Comparison of ENCODE assay signal across 16 cellular contexts in genomic region chr22:42887523-42888507, GRCh38. TPM values are rescaled to one million over a fixed set of nuclear protein-coding genes. Genes with fewer than 3 reads are reported as not detected.
DNase-seq lines count a peak whose midpoint lies in the region; ATAC-seq and TF ChIP-seq lines count a peak whose summit lies in the region.
"Had no signal": no experiment of that assay in that cellular context is flagged by ENCODE, and none has a peak within 500 bp of the region (broad histone marks: within the 10 kb centered on the region; RNA-seq: fewer than 3 reads in every experiment).

No MANE protein-coding gene starts in this region.

- H3K4me3 Mint-ChIP-seq in activated naive CD8-positive, alpha-beta T cell treated with anti-CD3 and anti-CD28 coated beads, Interleukin-2, amount 10 ng/mL, durations not matched to agents 7 days and 5 days, result no peak overlapping the region
- no peak overlapping the region for H3K4me3 Mint-ChIP-seq in activated naive CD8-positive, alpha-beta T cell treated with anti-CD3 and anti-CD28 coated beads, Interleukin-2, amount 50 U/mL, for 24 hours
- H3K4me3 Mint-ChIP-seq in mesothelial cell of epicardium, result no peak overlapping the region
- H3K4me3 Mint-ChIP-seq: activated T-cell treated with anti-CD3 and anti-CD28 coated beads, Interleukin-2, amount 50 U/mL, for 72 hours had no signal

- H3K36me3 Mint-ChIP-seq in activated naive CD8-positive, alpha-beta T cell treated with anti-CD3 and anti-CD28 coated beads, Interleukin-2, amount 10 ng/mL, durations not matched to agents 7 days and 5 days, result peaks cover 9% of the 10 kb centered on the region
- H3K36me3 Mint-ChIP-seq in activated naive CD8-positive, alpha-beta T cell treated with anti-CD3 and anti-CD28 coated beads, Interleukin-2, amount 50 U/mL, for 24 hours (ENCODE audit: low read depth), result peaks cover 5% of the 10 kb centered on the region
- peaks cover 27% of the 10 kb centered on the region for H3K36me3 Mint-ChIP-seq in mesothelial cell of epicardium

- H3K9me3 ChIP-seq in body of pancreas (no peaks in the 10 kb centered on the region), upper lobe of left lung (no peaks in the 10 kb centered on the region)

- H3K27me3 ChIP-seq in body of pancreas (no peaks in the 10 kb centered on the region), upper lobe of left lung (no peaks in the 10 kb centered on the region)

- 29 to 31% methylated on average over 13 to 14 of the region's 14 CpGs for WGBS in body of pancreas, 2 donors
- 68 to 78% methylated on average over 13 to 14 of the region's 14 CpGs for WGBS in upper lobe of left lung, 2 donors

- H3K27ac ChIP-seq in body of pancreas (peak overlapping the region; percentile 92 to 96 (median 94)), upper lobe of left lung (peak overlapping the region; percentile 50 to 67 (median 64))
- H3K27ac ChIP-seq: parathyroid adenoma, SK-N-MC had no signal

- no peaks in the 10 kb centered on the region for H3K9me3 Mint-ChIP-seq in activated naive CD8-positive, alpha-beta T cell treated with anti-CD3 and anti-CD28 coated beads, Interleukin-2, amount 10 ng/mL, durations not matched to agents 7 days and 5 days
- no peaks in the 10 kb centered on the region for H3K9me3 Mint-ChIP-seq in activated naive CD8-positive, alpha-beta T cell treated with anti-CD3 and anti-CD28 coated beads, Interleukin-2, amount 50 U/mL, for 24 hours
- H3K9me3 Mint-ChIP-seq in mesothelial cell of epicardium, result no peaks in the 10 kb centered on the region
- H3K9me3 Mint-ChIP-seq: activated T-cell treated with anti-CD3 and anti-CD28 coated beads, Interleukin-2, amount 50 U/mL, for 72 hours had no signal

- H3K4me1 Mint-ChIP-seq in activated naive CD8-positive, alpha-beta T cell treated with anti-CD3 and anti-CD28 coated beads, Interleukin-2, amount 10 ng/mL, durations not matched to agents 7 days and 5 days, result peaks cover 29% of the 10 kb centered on the region
- peaks cover 10% of the 10 kb centered on the region for H3K4me1 Mint-ChIP-seq in activated naive CD8-positive, alpha-beta T cell treated with anti-CD3 and anti-CD28 coated beads, Interleukin-2, amount 50 U/mL, for 24 hours
- no peaks in the 10 kb centered on the region for H3K4me1 Mint-ChIP-seq in mesothelial cell of epicardium

- no peak for TF ChIP-seq CTCF in body of pancreas (IDR thresholded peaks at IDR 0.05)
- TF ChIP-seq CTCF in mesothelial cell of epicardium (IDR thresholded peaks at IDR 0.05; ENCODE audit: unreplicated experiment), result no peak
- no peak for TF ChIP-seq CTCF in upper lobe of left lung (IDR thresholded peaks at IDR 0.05)

- H3K36me3 ChIP-seq in body of pancreas (replicated peaks in 1 of 2; ENCODE audit: insufficient read depth in 1 of 2, low read depth in 2 of 2) (peaks cover 0 to 6% of the 10 kb centered on the region in 2 donors), upper lobe of left lung (peaks cover 16 to 93% (median 61%) of the 10 kb centered on the region in 4 donors)

- no peak overlapping the region for H3K4me3 ChIP-seq in body of pancreas
- no peak overlapping the region for H3K4me3 ChIP-seq in upper lobe of left lung
- H3K4me3 ChIP-seq: SK-N-MC had no signal

- peak in 2 of 3 donors; percentile 36 to 49 for TF ChIP-seq POLR2A in body of pancreas (IDR thresholded peaks at IDR 0.05)
- no peak for TF ChIP-seq POLR2A in upper lobe of left lung (IDR thresholded peaks at IDR 0.05)

- H3K27me3 Mint-ChIP-seq in activated naive CD8-positive, alpha-beta T cell treated with anti-CD3 and anti-CD28 coated beads, Interleukin-2, amount 10 ng/mL, durations not matched to agents 7 days and 5 days, result no peaks in the 10 kb centered on the region
- H3K27me3 Mint-ChIP-seq in activated naive CD8-positive, alpha-beta T cell treated with anti-CD3 and anti-CD28 coated beads, Interleukin-2, amount 50 U/mL, for 24 hours, result no peaks in the 10 kb centered on the region
- H3K27me3 Mint-ChIP-seq in mesothelial cell of epicardium (ENCODE audit: low read depth), result no peaks in the 10 kb centered on the region

- ATAC-seq in activated naive CD8-positive, alpha-beta T cell treated with anti-CD3 and anti-CD28 coated beads, Interleukin-2, amount 10 ng/mL, durations not matched to agents 7 days and 5 days (ENCODE audit: low read depth), result no peak
- ATAC-seq in activated naive CD8-positive, alpha-beta T cell treated with anti-CD3 and anti-CD28 coated beads, Interleukin-2, amount 50 U/mL, for 24 hours, result no peak
- peak; percentile 80 for ATAC-seq in body of pancreas
- ATAC-seq in upper lobe of left lung (ENCODE audit: low FRiP score in 2 of 2), result peak; percentile 13 to 81
- ATAC-seq: activated T-cell treated with anti-CD3 and anti-CD28 coated beads, Interleukin-2, amount 50 U/mL, for 72 hours had no signal

- no peak for DNase-seq in activated naive CD8-positive, alpha-beta T cell treated with anti-CD3 and anti-CD28 coated beads, Interleukin-2, amount 10 ng/mL, durations not matched to agents 7 days and 5 days
- DNase-seq in activated naive CD8-positive, alpha-beta T cell treated with anti-CD3 and anti-CD28 coated beads, Interleukin-2, amount 50 U/mL, for 24 hours, result no peak
- DNase-seq in body of pancreas (peak; percentile 79 to 91 (median 90)), mesothelial cell of epicardium (ENCODE audit: low spot score in 2 of 2, unreplicated experiment in 2 of 2) (no peak), upper lobe of left lung (peak in 1 of 2 donors; percentile 69), SK-N-DZ (ENCODE audit: low spot score) (no peak), RKO (ENCODE audit: low spot score) (no peak), posterior cingulate gyrus (no peak)
- DNase-seq: activated CD4-positive, CD25-positive, alpha-beta regulatory T cell; activated T-cell treated with anti-CD3 and anti-CD28 coated beads, Interleukin-2, amount 50 U/mL, for 72 hours; effector CD8-positive, alpha-beta T cell; GOT3; kidney glomerular epithelial cell; NCI-H2029 had no signal

- POLR2A ChIA-PET in activated naive CD8-positive, alpha-beta T cell treated with anti-CD3 and anti-CD28 coated beads, Interleukin-2, amount 10 ng/mL, durations not matched to agents 7 days and 5 days (lab: Charles Lee), result no interaction called here

- intact Hi-C loops in body of pancreas (cut with DNase I), result no loop called here
- intact Hi-C loops in posterior cingulate gyrus (cut with DNase I), result no loop called here

- peak overlapping the region; percentile 44 for H3K27ac Mint-ChIP-seq in activated naive CD8-positive, alpha-beta T cell treated with anti-CD3 and anti-CD28 coated beads, Interleukin-2, amount 10 ng/mL, durations not matched to agents 7 days and 5 days
- no peak overlapping the region for H3K27ac Mint-ChIP-seq in activated naive CD8-positive, alpha-beta T cell treated with anti-CD3 and anti-CD28 coated beads, Interleukin-2, amount 50 U/mL, for 24 hours
- H3K27ac Mint-ChIP-seq in mesothelial cell of epicardium, result peak overlapping the region; percentile 18
- H3K27ac Mint-ChIP-seq: activated T-cell treated with anti-CD3 and anti-CD28 coated beads, Interleukin-2, amount 50 U/mL, for 72 hours had no signal

- peak in 2 of 4 donors; percentile 78 to 93 for TF ChIP-seq EP300 in upper lobe of left lung (IDR thresholded peaks at IDR 0.05)

- peaks cover 99% of the 10 kb centered on the region for H3K4me1 ChIP-seq in body of pancreas
- peaks cover 25 to 46% (median 35%) of the 10 kb centered on the region in 4 donors for H3K4me1 ChIP-seq in upper lobe of left lung
- H3K4me1 ChIP-seq: parathyroid adenoma had no signal

RNA-seq across cellular contexts. Expression of gene ARFGAP3, which starts 30.7 kb away (rescaled TPM):
- total RNA-seq in activated naive CD8-positive, alpha-beta T cell treated with anti-CD3 and anti-CD28 coated beads, Interleukin-2, amount 10 ng/mL, durations not matched to agents 7 days and 5 days, result 10 to 100 TPM; 34.5 to 38.0 TPM
- total RNA-seq in body of pancreas, result 10 to 100 TPM; 64.3 to 73.2 TPM
- 33.4 to 38.3 TPM (median 36.2 TPM) in 3 replicates for total RNA-seq in mesothelial cell of epicardium
- total RNA-seq in upper lobe of left lung, result 10 to 100 TPM; 25.9 to 60.8 (median 41.9) TPM
- polyA plus RNA-seq in SK-N-DZ (2014; cell fraction: cytosol; rRNA removed), result 29.4 TPM in 2 replicates
- polyA plus RNA-seq in SK-N-DZ (2014; cell fraction: nucleus; rRNA removed), result 27.3 and 28.8 TPM in 2 replicates

Comparison
In these comparisons a context has a peak if more than half of its experiments do, and no peak if none do; other contexts are left out.
1. ATAC-seq: peak in body of pancreas (single experiment) and upper lobe of left lung (2 of 2); none in activated naive CD8-positive, alpha-beta T cell treated with anti-CD3 and anti-CD28 coated beads, Interleukin-2, amount 10 ng/mL, durations not matched to agents 7 days and 5 days (single experiment) and activated naive CD8-positive, alpha-beta T cell treated with anti-CD3 and anti-CD28 coated beads, Interleukin-2, amount 50 U/mL, for 24 hours (single experiment).
2. DNase-seq: peak in body of pancreas (4 of 4); none in activated naive CD8-positive, alpha-beta T cell treated with anti-CD3 and anti-CD28 coated beads, Interleukin-2, amount 10 ng/mL, durations not matched to agents 7 days and 5 days (single experiment), activated naive CD8-positive, alpha-beta T cell treated with anti-CD3 and anti-CD28 coated beads, Interleukin-2, amount 50 U/mL, for 24 hours (single experiment), mesothelial cell of epicardium (0 of 2), SK-N-DZ (single experiment), RKO (single experiment) and posterior cingulate gyrus (0 of 10).
3. POLR2A ChIP-seq: peak in body of pancreas (2 of 3); none in upper lobe of left lung (0 of 4).